ENCODE assay signal across 20 cellular contexts in the genomic region with DNA sequence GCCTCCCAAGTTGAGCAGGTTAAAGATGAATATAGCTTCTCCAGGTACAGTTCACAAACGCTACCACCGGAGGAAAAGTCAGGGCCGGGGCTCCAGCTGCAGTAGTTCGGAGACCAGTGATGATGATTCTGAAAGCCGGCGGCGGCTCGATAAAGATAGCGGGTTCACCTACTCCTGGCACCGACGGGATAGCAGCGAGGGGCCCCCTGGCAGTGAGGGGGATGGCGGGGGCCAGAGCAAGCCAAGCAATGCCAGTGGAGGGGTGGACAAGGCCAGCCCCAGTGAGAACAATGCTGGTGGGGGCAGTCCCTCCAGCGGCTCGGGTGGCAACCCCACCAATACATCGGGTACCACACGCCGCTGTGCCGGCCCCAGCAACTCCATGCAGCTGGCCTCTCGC.
DNase-seq lines count a peak whose midpoint lies in the region; ATAC-seq and TF ChIP-seq lines count a peak whose summit lies in the region.
"Had no signal": no experiment of that assay in that cellular context is flagged by ENCODE, and none has a peak within 500 bp of the region (broad histone marks: within the 10 kb centered on the region; RNA-seq: fewer than 3 reads in every experiment).

No MANE protein-coding gene starts in this region.

- H3K27ac Mint-ChIP-seq in T-helper 2 cell treated with Interferon-gamma antibody and Interleukin-4, amounts not matched to agents 5 μg/mL and 100 μg/mL, for 36 hours: peak overlapping the region; percentile 95
- peak overlapping the region; percentile 97 for H3K27ac Mint-ChIP-seq in CD8-positive, alpha-beta T cell
- peak overlapping the region; percentile 75 for H3K27ac Mint-ChIP-seq in activated naive CD4-positive, alpha-beta T cell treated with anti-CD3 and anti-CD28 coated beads, Interleukin-2, amount 50 U/mL, for 72 hours
- peak overlapping the region; percentile 88 to 98 (median 92) for H3K27ac Mint-ChIP-seq in naive thymus-derived CD4-positive, alpha-beta T cell

- H3K4me1 ChIP-seq in CD8-positive, alpha-beta T cell (ENCODE audit: insufficient read depth, low read length): peaks cover 70% of the 10 kb centered on the region
- H3K4me1 ChIP-seq in naive thymus-derived CD4-positive, alpha-beta T cell (ENCODE audit: control insufficient read depth in 2 of 2, insufficient read depth in 2 of 2, low read length in 2 of 2): peaks cover 63 to 68% of the 10 kb centered on the region in 2 donors
- H3K4me1 ChIP-seq: breast epithelium had no signal

- H3K27me3 ChIP-seq in CD8-positive, alpha-beta T cell (ENCODE audit: insufficient read depth, low read length): no peaks in the 10 kb centered on the region
- H3K27me3 ChIP-seq in naive thymus-derived CD4-positive, alpha-beta T cell (ENCODE audit: control insufficient read depth in 2 of 2, insufficient read depth in 2 of 2, low read length in 2 of 2): no peaks in the 10 kb centered on the region
- H3K27me3 ChIP-seq: adrenal gland, breast epithelium, uterus had no signal

- CTCF ChIA-PET in CD8-positive, alpha-beta T cell (lab: Charles Lee): interaction anchor here (0.7 to 4.4 kb wide), 11 partner anchors 11 to 185 kb away, joined by 3 to 25 read pairs (median 10); a partner anchor contains a TSS
- CTCF ChIA-PET in naive thymus-derived CD4-positive, alpha-beta T cell (lab: Charles Lee): interaction anchor here (1.4 to 3.2 kb wide), 2 partner anchors 27 to 186 kb away, joined by 3 to 12 read pairs; no protein-coding TSS in a partner anchor

- peaks cover 25% of the 10 kb centered on the region for H3K36me3 ChIP-seq in CD8-positive, alpha-beta T cell (ENCODE audit: insufficient read depth, low read length)
- H3K36me3 ChIP-seq in naive thymus-derived CD4-positive, alpha-beta T cell (ENCODE audit: control insufficient read depth in 2 of 3, insufficient read depth in 3 of 3, low read length in 3 of 3): peaks cover 10 to 69% (median 31%) of the 10 kb centered on the region in 3 experiments
- H3K36me3 ChIP-seq: uterus had no signal

- peak overlapping the region; percentile 68 for H3K4me3 Mint-ChIP-seq in T-helper 2 cell treated with Interferon-gamma antibody and Interleukin-4, amounts not matched to agents 5 μg/mL and 100 μg/mL, for 36 hours
- H3K4me3 Mint-ChIP-seq in CD8-positive, alpha-beta T cell: peak overlapping the region; percentile 69
- peak overlapping the region in 8 of 10 donors; percentile 66 to 80 (median 73) for H3K4me3 Mint-ChIP-seq in naive thymus-derived CD4-positive, alpha-beta T cell

- H3K9me3 Mint-ChIP-seq in T-helper 2 cell treated with Interferon-gamma antibody and Interleukin-4, amounts not matched to agents 5 μg/mL and 100 μg/mL, for 36 hours: peaks cover 20% of the 10 kb centered on the region
- H3K9me3 Mint-ChIP-seq in CD8-positive, alpha-beta T cell: peaks cover 18% of the 10 kb centered on the region
- peaks cover 11 to 13% of the 10 kb centered on the region in 2 donors for H3K9me3 Mint-ChIP-seq in activated naive CD4-positive, alpha-beta T cell treated with anti-CD3 and anti-CD28 coated beads, Interleukin-2, amount 50 U/mL, for 72 hours
- peaks cover 8 to 34% (median 19%) of the 10 kb centered on the region in 11 donors for H3K9me3 Mint-ChIP-seq in naive thymus-derived CD4-positive, alpha-beta T cell

- no peak for DNase-seq in T-helper 2 cell treated with Interferon-gamma antibody and Interleukin-4, amounts not matched to agents 5 μg/mL and 100 μg/mL, for 36 hours (ENCODE audit: low spot score)
- DNase-seq in T-helper 2 cell: no peak
- no peak for DNase-seq in CD8-positive, alpha-beta T cell
- DNase-seq in activated naive CD4-positive, alpha-beta T cell treated with anti-CD3 and anti-CD28 coated beads, Interleukin-2, amount 50 U/mL, for 72 hours (ENCODE audit: low spot score in 2 of 2): no peak
- peak in 1 of 9 donors; percentile 5 for DNase-seq in naive thymus-derived CD4-positive, alpha-beta T cell
- no peak for DNase-seq in midbrain (lab: John Stamatoyannopoulos, UW)
- DNase-seq in dedifferentiated amniotic fluid mesenchymal stem cell (ENCODE audit: extremely low spot score): no peak
- DNase-seq in NOMO-1 treated with dmso at 0.1 percent for 144 hours (lab: John Stamatoyannopoulos, UW; ENCODE audit: unreplicated experiment): no peak
- DNase-seq: 8988T; activated CD4-positive, CD25-positive, alpha-beta regulatory T cell treated with anti-CD3 and anti-CD28 coated beads, Interleukin-2, amount 50 U/mL, for 72 hours; adrenal gland; dermis blood vessel endothelial cell; EL; NCI-H1092 treated with DMSO at 0.1 percent for 48 hours; NCI-H2081 treated with DMSO at 0.1 percent for 48 hours; stimulated activated CD4-positive, alpha-beta T cell treated with anti-CD3 and anti-CD28 coated beads, Interleukin-4, amount 100 ng/mL, for 24 hours; uterus had no signal

- no peak for TF ChIP-seq CTCF in CD8-positive, alpha-beta T cell (IDR thresholded peaks at IDR 0.05)

- no peak for ATAC-seq in CD8-positive, alpha-beta T cell
- no peak for ATAC-seq in activated naive CD4-positive, alpha-beta T cell treated with anti-CD3 and anti-CD28 coated beads, Interleukin-2, amount 50 U/mL, for 72 hours
- no peak for ATAC-seq in naive thymus-derived CD4-positive, alpha-beta T cell
- ATAC-seq: SK-N-SH treated with all-trans-retinoic acid at 6 μM for 48 hours had no signal

- intact Hi-C loops in CD8-positive, alpha-beta T cell (cut with DNase I, micrococcal nuclease): loop anchor here (1.0 to 10.0 kb wide), 7 partner anchors 31 to 185 kb away; a partner anchor contains a TSS
- intact Hi-C loops in naive thymus-derived CD4-positive, alpha-beta T cell (cut with micrococcal nuclease): loop anchor here (1.0 to 5.0 kb wide), 8 partner anchors 17 to 185 kb away; a partner anchor contains a TSS

- H3K27me3 Mint-ChIP-seq in T-helper 2 cell treated with Interferon-gamma antibody and Interleukin-4, amounts not matched to agents 5 μg/mL and 100 μg/mL, for 36 hours (ENCODE audit: low read depth): no peaks in the 10 kb centered on the region
- H3K27me3 Mint-ChIP-seq in CD8-positive, alpha-beta T cell (ENCODE audit: low read depth): no peaks in the 10 kb centered on the region
- no peaks in the 10 kb centered on the region for H3K27me3 Mint-ChIP-seq in naive thymus-derived CD4-positive, alpha-beta T cell

- peak overlapping the region; percentile 91 for H3K27ac ChIP-seq in CD8-positive, alpha-beta T cell (ENCODE audit: low read depth, low read length)
- no peak overlapping the region for H3K27ac ChIP-seq in naive thymus-derived CD4-positive, alpha-beta T cell (ENCODE audit: low read depth, low read length)
- H3K27ac ChIP-seq: adrenal gland, breast epithelium, uterus had no signal

- peaks cover 52% of the 10 kb centered on the region for H3K4me1 Mint-ChIP-seq in T-helper 2 cell treated with Interferon-gamma antibody and Interleukin-4, amounts not matched to agents 5 μg/mL and 100 μg/mL, for 36 hours (ENCODE audit: low read depth)
- peaks cover 82% of the 10 kb centered on the region for H3K4me1 Mint-ChIP-seq in CD8-positive, alpha-beta T cell (ENCODE audit: low read depth)
- H3K4me1 Mint-ChIP-seq in naive thymus-derived CD4-positive, alpha-beta T cell: peaks cover 35 to 84% (median 65%) of the 10 kb centered on the region in 7 donors

- peaks cover 11% of the 10 kb centered on the region for H3K9me3 ChIP-seq in CD8-positive, alpha-beta T cell (ENCODE audit: low read length)
- peaks cover 0 to 18% (median 0%) of the 10 kb centered on the region in 3 experiments for H3K9me3 ChIP-seq in naive thymus-derived CD4-positive, alpha-beta T cell (ENCODE audit: control insufficient read depth in 2 of 3, low read length in 3 of 3)
- H3K9me3 ChIP-seq: adrenal gland had no signal

- POLR2A ChIA-PET in CD8-positive, alpha-beta T cell (lab: Charles Lee): interaction anchor here (0.6 to 8.2 kb wide), 12 partner anchors 10 to 185 kb away, joined by 3 to 86 read pairs (median 4); a partner anchor contains a TSS
- POLR2A ChIA-PET in naive thymus-derived CD4-positive, alpha-beta T cell (lab: Charles Lee): interaction anchor here (0.6 to 3.5 kb wide), 9 partner anchors 13 to 185 kb away, joined by 3 to 14 read pairs (median 5); a partner anchor contains a TSS

- H3K4me3 ChIP-seq in CD8-positive, alpha-beta T cell (ENCODE audit: low read depth, low read length): peak overlapping the region; percentile 42
- H3K4me3 ChIP-seq in naive thymus-derived CD4-positive, alpha-beta T cell (ENCODE audit: low read length): no peak overlapping the region
- H3K4me3 ChIP-seq: adrenal gland, breast epithelium, smooth muscle cell, uterus had no signal

- H3K36me3 Mint-ChIP-seq in T-helper 2 cell treated with Interferon-gamma antibody and Interleukin-4, amounts not matched to agents 5 μg/mL and 100 μg/mL, for 36 hours (ENCODE audit: low read depth): peaks cover 90% of the 10 kb centered on the region
- H3K36me3 Mint-ChIP-seq in CD8-positive, alpha-beta T cell: peaks cover 90% of the 10 kb centered on the region
- H3K36me3 Mint-ChIP-seq in activated naive CD4-positive, alpha-beta T cell treated with anti-CD3 and anti-CD28 coated beads, Interleukin-2, amount 50 U/mL, for 72 hours: peaks cover 45 to 76% of the 10 kb centered on the region in 2 donors
- peaks cover 21 to 95% (median 87%) of the 10 kb centered on the region in 5 donors for H3K36me3 Mint-ChIP-seq in naive thymus-derived CD4-positive, alpha-beta T cell
